ENCODE assay signal across 20 cellular contexts in genomic region chr12:109596418-109597244, GRCh38. TPM values are rescaled to one million over a fixed set of nuclear protein-coding genes. Genes with fewer than 3 reads are reported as not detected.
DNase-seq lines count a peak whose midpoint lies in the region; ATAC-seq and TF ChIP-seq lines count a peak whose summit lies in the region.
"Had no signal": no experiment of that assay in that cellular context is flagged by ENCODE, and none has a peak within 500 bp of the region (broad histone marks: within the 10 kb centered on the region; RNA-seq: fewer than 3 reads in every experiment).

No MANE protein-coding gene starts in this region.

- H2AFZ ChIP-seq in GM23338 (no peak overlapping the region), osteoblast (ENCODE audit: low read length) (no peak overlapping the region)

- no peak overlapping the region; the same call in 1 of the 2 replicates for H3K27ac ChIP-seq in GM23338 (ENCODE audit: low read depth)
- H3K27ac ChIP-seq in VCaP, result peak overlapping the region; percentile 61; the same call in 1 of the 2 replicates
- H3K27ac ChIP-seq in osteoblast (ENCODE audit: low read depth, low read length), result no peak overlapping the region
- H3K27ac ChIP-seq: body of pancreas, vagina had no signal

- peak overlapping the region; percentile 23; the same call in 1 of the 2 replicates for H3K27ac Mint-ChIP-seq in GM23338
- H3K27ac Mint-ChIP-seq in activated T-helper 1 cell treated with anti-CD3 and anti-CD28 coated beads, Interleukin-12 subunit alpha, Interleukin-12 subunit beta, Interleukin-2, Interleukin-4 antibody, amounts not matched to agents 30 ng/mL and 10 ng/mL and 1 ng/mL, durations not matched to agents 14 hours and 24 hours and 36 hours, result no peak overlapping the region
- H3K27ac Mint-ChIP-seq: CD8-positive, alpha-beta T cell had no signal

- no peaks in the 10 kb centered on the region for H4K20me1 ChIP-seq in GM23338 (replicated peaks; ENCODE audit: insufficient read depth)
- no peaks in the 10 kb centered on the region for H4K20me1 ChIP-seq in osteoblast (ENCODE audit: insufficient read depth, low read length)

- no peak overlapping the region for H3K4me3 Mint-ChIP-seq in GM23338
- H3K4me3 Mint-ChIP-seq in activated T-helper 1 cell treated with anti-CD3 and anti-CD28 coated beads, Interleukin-12 subunit alpha, Interleukin-12 subunit beta, Interleukin-2, Interleukin-4 antibody, amounts not matched to agents 30 ng/mL and 10 ng/mL and 1 ng/mL, durations not matched to agents 14 hours and 24 hours and 36 hours, result no peak overlapping the region
- H3K4me3 Mint-ChIP-seq: CD8-positive, alpha-beta T cell had no signal

- H3K4me1 Mint-ChIP-seq in GM23338, result peaks cover 15% of the 10 kb centered on the region
- peaks cover 16% of the 10 kb centered on the region for H3K4me1 Mint-ChIP-seq in activated T-helper 1 cell treated with anti-CD3 and anti-CD28 coated beads, Interleukin-12 subunit alpha, Interleukin-12 subunit beta, Interleukin-2, Interleukin-4 antibody, amounts not matched to agents 30 ng/mL and 10 ng/mL and 1 ng/mL, durations not matched to agents 14 hours and 24 hours and 36 hours (ENCODE audit: low read depth)

- TF ChIP-seq CTCF in GM23338 (conservative IDR thresholded peaks at IDR 0.05; ENCODE audit: low read depth in 2 of 2) (no peak), VCaP (conservative IDR thresholded peaks at IDR 0.05) (no peak), osteoblast (IDR thresholded peaks at IDR 0.05; ENCODE audit: extremely low read depth, low read depth, low read length) (no peak)

- H3K27me3 Mint-ChIP-seq in GM23338 (ENCODE audit: insufficient read depth, low read depth, poor library complexity), result peaks cover 13% of the 10 kb centered on the region
- peaks cover 7% of the 10 kb centered on the region for H3K27me3 Mint-ChIP-seq in activated T-helper 1 cell treated with anti-CD3 and anti-CD28 coated beads, Interleukin-12 subunit alpha, Interleukin-12 subunit beta, Interleukin-2, Interleukin-4 antibody, amounts not matched to agents 30 ng/mL and 10 ng/mL and 1 ng/mL, durations not matched to agents 14 hours and 24 hours and 36 hours (ENCODE audit: insufficient read depth)

- DNase-seq in NCI-H82 (lab: John Stamatoyannopoulos, UW) (peak; percentile 66), NCI-H82 treated with DMSO at 0.1 percent for 48 hours (lab: John Stamatoyannopoulos, UW; ENCODE audit: unreplicated experiment) (no peak), GM23338 (ENCODE audit: low spot score) (peak; percentile 16), osteoblast (ENCODE audit: insufficient read length, low spot score, missing footprints) (peak; percentile 55), hepatic stellate cell (ENCODE audit: low spot score) (no peak)
- no peak for DNase-seq in activated T-helper 1 cell treated with anti-CD3 and anti-CD28 coated beads, Interleukin-12 subunit alpha, Interleukin-12 subunit beta, Interleukin-2, Interleukin-4 antibody, amounts not matched to agents 30 ng/mL and 10 ng/mL and 1 ng/mL, durations not matched to agents 14 hours and 24 hours and 36 hours (ENCODE audit: low spot score)
- DNase-seq: activated CD4-positive, CD25-positive, alpha-beta regulatory T cell treated with anti-CD3 and anti-CD28 coated beads, Interleukin-2, amount 50 U/mL, for 72 hours; activated gamma-delta T cell; activated T-cell treated with anti-CD3 and anti-CD28 coated beads, Interleukin-2, amount 50 U/mL, for 1 hour; body of pancreas; CD8-positive, alpha-beta T cell; cerebellar nuclear complex; left ventricle myocardium superior; NCI-H146; NCI-H69; stimulated activated CD4-positive, alpha-beta T cell treated with anti-CD3 and anti-CD28 coated beads, Interleukin-15, amount 100 ng/mL, for 24 hours; T-helper 1 cell had no signal

- H3K9me2 ChIP-seq in GM23338 (ENCODE audit: insufficient read depth), result no peaks in the 10 kb centered on the region

- no peaks in the 10 kb centered on the region for H3F3A ChIP-seq in GM23338 (replicated peaks; ENCODE audit: low read depth)

- H3K36me3 ChIP-seq in GM23338 (ENCODE audit: insufficient read depth) (no peaks in the 10 kb centered on the region), osteoblast (ENCODE audit: insufficient read depth, low read length) (peaks cover 3% of the 10 kb centered on the region)

- H3K4me2 ChIP-seq in GM23338 (no peak overlapping the region), osteoblast (ENCODE audit: insufficient read depth, low read length) (no peak overlapping the region)

- H3K27me3 ChIP-seq in GM23338 (ENCODE audit: insufficient read depth), result no peaks in the 10 kb centered on the region
- no peaks in the 10 kb centered on the region for H3K27me3 ChIP-seq in osteoblast (ENCODE audit: insufficient read depth, low read length)
- H3K27me3 ChIP-seq: body of pancreas, vagina had no signal

- H3K36me3 Mint-ChIP-seq in GM23338 (ENCODE audit: low read depth), result no peaks in the 10 kb centered on the region
- H3K36me3 Mint-ChIP-seq in activated T-helper 1 cell treated with anti-CD3 and anti-CD28 coated beads, Interleukin-12 subunit alpha, Interleukin-12 subunit beta, Interleukin-2, Interleukin-4 antibody, amounts not matched to agents 30 ng/mL and 10 ng/mL and 1 ng/mL, durations not matched to agents 14 hours and 24 hours and 36 hours (ENCODE audit: low read depth), result peaks cover 14% of the 10 kb centered on the region

- intact Hi-C loops in activated T-helper 1 cell treated with anti-CD3 and anti-CD28 coated beads, Interleukin-12 subunit alpha, Interleukin-12 subunit beta, Interleukin-2, Interleukin-4 antibody, amounts not matched to agents 30 ng/mL and 10 ng/mL and 1 ng/mL, durations not matched to agents 14 hours and 24 hours and 36 hours (cut with micrococcal nuclease), result loop anchor here (1.0 to 5.0 kb wide), 2 partner anchors 179 to 251 kb away; no protein-coding TSS in a partner anchor

- no peaks in the 10 kb centered on the region for H3K9me3 Mint-ChIP-seq in GM23338
- no peaks in the 10 kb centered on the region for H3K9me3 Mint-ChIP-seq in activated T-helper 1 cell treated with anti-CD3 and anti-CD28 coated beads, Interleukin-12 subunit alpha, Interleukin-12 subunit beta, Interleukin-2, Interleukin-4 antibody, amounts not matched to agents 30 ng/mL and 10 ng/mL and 1 ng/mL, durations not matched to agents 14 hours and 24 hours and 36 hours
- H3K9me3 Mint-ChIP-seq: CD8-positive, alpha-beta T cell had no signal

- H3K4me1 ChIP-seq in GM23338 (ENCODE audit: insufficient read depth), result peaks cover 3% of the 10 kb centered on the region; the same call in 1 of the 2 replicates
- peaks cover 4% of the 10 kb centered on the region for H3K4me1 ChIP-seq in osteoblast (ENCODE audit: insufficient read depth, low read length)

- H3K4me3 ChIP-seq in GM23338 (no peak overlapping the region), osteoblast (ENCODE audit: insufficient read depth, low read length) (no peak overlapping the region)
- H3K4me3 ChIP-seq: body of pancreas, vagina had no signal

- ATAC-seq in GM23338 (peak; percentile 9; the same call in 2 of the 3 replicates), HG03196 (IDR thresholded peaks at IDR 0.05; ENCODE audit: unreplicated experiment) (no peak)

- no peaks in the 10 kb centered on the region for H3K9me3 ChIP-seq in osteoblast (ENCODE audit: low read depth, low read length)
- H3K9me3 ChIP-seq: body of pancreas, vagina had no signal

- H3K79me2 ChIP-seq in GM23338 (replicated peaks; ENCODE audit: insufficient read depth) (no peaks in the 10 kb centered on the region), osteoblast (ENCODE audit: insufficient read depth, low read length) (no peaks in the 10 kb centered on the region)

TF ChIP-seq in GM23338, 12 proteins besides CTCF, POLR2A, EP300 and RAD21 (continues in another document):
- TF ChIP-seq REST (IDR thresholded peaks at IDR 0.05; ENCODE audit: unreplicated experiment), result no peak
- no peak for TF ChIP-seq CREB1 (CRISPR knock-in tag; IDR thresholded peaks at IDR 0.05; ENCODE audit: low read depth)
- TF ChIP-seq POLR2AphosphoS5 (IDR thresholded peaks at IDR 0.05; ENCODE audit: low read depth), result no peak
- no peak for TF ChIP-seq ZNF114 (CRISPR knock-in tag; IDR thresholded peaks at IDR 0.05)
- no peak for TF ChIP-seq ZNF331 (CRISPR knock-in tag; IDR thresholded peaks at IDR 0.05; ENCODE audit: low read depth)

RNA-seq across cellular contexts. Expression of gene MVK, which starts 23.0 kb away (rescaled TPM):
- 29.0 and 40.1 TPM in 2 replicates for total RNA-seq in GM23338 (2014; rRNA removed; shearing (Covaris generic))
- 16.7 and 18.5 TPM in 2 replicates for polyA plus RNA-seq in GM23338 (2016; fragmentation: Nextera tagmentation; extraction: Ambion mirVana)
- total RNA-seq in osteoblast, result 31.1 and 31.2 TPM in 2 replicates
- total RNA-seq in activated T-helper 1 cell treated with anti-CD3 and anti-CD28 coated beads, Interleukin-12 subunit alpha, Interleukin-12 subunit beta, Interleukin-2, Interleukin-4 antibody, amounts not matched to agents 30 ng/mL and 10 ng/mL and 1 ng/mL, durations not matched to agents 14 hours and 24 hours and 36 hours, result 14.2 and 15.8 TPM in 2 replicates

RNA-seq across cellular contexts. Expression of gene MMAB, which starts 23.3 kb away (rescaled TPM):
- total RNA-seq in GM23338 (2014; rRNA removed; shearing (Covaris generic)), result 24.7 and 41.6 TPM in 2 replicates
- polyA plus RNA-seq in GM23338 (2016; fragmentation: Nextera tagmentation; extraction: Ambion mirVana), result 36.7 and 38.5 TPM in 2 replicates
- 34.4 and 35.7 TPM in 2 replicates for total RNA-seq in osteoblast
- total RNA-seq in activated T-helper 1 cell treated with anti-CD3 and anti-CD28 coated beads, Interleukin-12 subunit alpha, Interleukin-12 subunit beta, Interleukin-2, Interleukin-4 antibody, amounts not matched to agents 30 ng/mL and 10 ng/mL and 1 ng/mL, durations not matched to agents 14 hours and 24 hours and 36 hours, result 41.9 and 42.2 TPM in 2 replicates

Comparison
In these comparisons a context has a peak if more than half of its experiments do, and no peak if none do; other contexts are left out.
1. DNase-seq: peak in NCI-H82 (single experiment), GM23338 (single experiment) and osteoblast (single experiment); none in NCI-H82 treated with DMSO at 0.1 percent for 48 hours (single experiment), hepatic stellate cell (single experiment) and activated T-helper 1 cell treated with anti-CD3 and anti-CD28 coated beads, Interleukin-12 subunit alpha, Interleukin-12 subunit beta, Interleukin-2, Interleukin-4 antibody, amounts not matched to agents 30 ng/mL and 10 ng/mL and 1 ng/mL, durations not matched to agents 14 hours and 24 hours and 36 hours (single experiment).